In genomic region chr15:42147431-42147735, GRCh38 we compare ENCODE assay signal across 33 cellular contexts. TPM values are rescaled to one million over a fixed set of nuclear protein-coding genes. Genes with fewer than 3 reads are reported as not detected.
"Had no signal": no experiment of that assay in that cellular context is flagged by ENCODE, and none has a peak within 500 bp of the region (broad histone marks: within the 10 kb centered on the region; RNA-seq: fewer than 3 reads in every experiment).

No MANE protein-coding gene starts in this region.

- DNase-seq: hypothalamus; left colon; left lung; lower lobe of right lung; mammary epithelial cell; mesenchymal stem cell; naive thymus-derived CD8-positive, alpha-beta T cell; ovary; stimulated activated CD4-positive, alpha-beta T cell treated with anti-CD3 and anti-CD28 coated beads, Interleukin-1b, Interleukin-23, amount 100 ng/mL, for 48 hours; stimulated activated CD4-positive, alpha-beta T cell treated with anti-CD3 and anti-CD28 coated beads, Interleukin-2, amount 100 ng/mL, for 48 hours; stimulated activated CD4-positive, alpha-beta T cell treated with anti-CD3 and anti-CD28 coated beads, Interleukin-4, amount 100 ng/mL, for 4 hours; stimulated activated CD8-positive, alpha-beta memory T cell treated with anti-CD3 and anti-CD28 coated beads, Interleukin-4, amount 100 ng/mL, for 48 hours; stimulated activated naive CD4-positive, alpha-beta T cell treated with Interleukin-2 at 50 U/mL for 16 hours; stimulated activated naive CD8-positive, alpha-beta T cell treated with anti-CD3 and anti-CD28 coated beads, Interleukin-15, amount 100 ng/mL, for 72 hours; substantia nigra; testis; thyroid gland; transverse colon had no signal

- H3K36me3 ChIP-seq: left lung, lower lobe of right lung, ovary, right atrium auricular region, right lobe of liver, thyroid gland, transverse colon, upper lobe of left lung had no signal

- H3K4me1 ChIP-seq: right lobe of liver, testis had no signal

- H3K36me3 Mint-ChIP-seq: stimulated activated memory B cell treated with anti-CD40 and anti-IgM and Interleukin-4, amounts not matched to agents 10 μg/mL and 1 μg/mL and 100 μg/mL, for 72 hours had no signal

- H3K4me1 Mint-ChIP-seq: stimulated activated memory B cell treated with anti-CD40 and anti-IgM and Interleukin-4, amounts not matched to agents 10 μg/mL and 1 μg/mL and 100 μg/mL, for 72 hours; stimulated activated naive CD8-positive, alpha-beta T cell treated with anti-CD3 and anti-CD28 coated beads, Interleukin-15, amount 100 ng/mL, for 72 hours had no signal

- ATAC-seq: left colon; left lung; lower lobe of right lung; naive thymus-derived CD8-positive, alpha-beta T cell; right lobe of liver; stimulated activated memory B cell treated with anti-CD40 and anti-IgM and Interleukin-4, amounts not matched to agents 10 μg/mL and 1 μg/mL and 100 μg/mL, for 72 hours; stimulated activated naive CD8-positive, alpha-beta T cell treated with anti-CD3 and anti-CD28 coated beads, Interleukin-15, amount 100 ng/mL, for 72 hours had no signal

- H3K9me3 ChIP-seq: left lung, lower lobe of right lung, ovary, right atrium auricular region, right lobe of liver, testis, thyroid gland, transverse colon, upper lobe of left lung had no signal

- H3K27me3 Mint-ChIP-seq: stimulated activated naive CD8-positive, alpha-beta T cell treated with anti-CD3 and anti-CD28 coated beads, Interleukin-15, amount 100 ng/mL, for 72 hours had no signal

- H3K9me3 Mint-ChIP-seq: naive thymus-derived CD8-positive, alpha-beta T cell; nephron; neural crest cell; stimulated activated memory B cell treated with anti-CD40 and anti-IgM and Interleukin-4, amounts not matched to agents 10 μg/mL and 1 μg/mL and 100 μg/mL, for 72 hours; stimulated activated naive CD8-positive, alpha-beta T cell treated with anti-CD3 and anti-CD28 coated beads, Interleukin-15, amount 100 ng/mL, for 72 hours had no signal

- H3K27ac Mint-ChIP-seq: naive thymus-derived CD8-positive, alpha-beta T cell; progenitor cell of endocrine pancreas; stimulated activated memory B cell treated with anti-CD40 and anti-IgM and Interleukin-4, amounts not matched to agents 10 μg/mL and 1 μg/mL and 100 μg/mL, for 72 hours; stimulated activated naive CD8-positive, alpha-beta T cell treated with anti-CD3 and anti-CD28 coated beads, Interleukin-15, amount 100 ng/mL, for 72 hours had no signal

- H3K27me3 ChIP-seq: left lung, ovary, right atrium auricular region, right lobe of liver, testis, thyroid gland, transverse colon, upper lobe of left lung had no signal

- H3K4me3 ChIP-seq: left lung, lower lobe of right lung, ovary, right atrium auricular region, right lobe of liver, smooth muscle cell, testis, thyroid gland, transverse colon, upper lobe of left lung had no signal

- H3K27ac ChIP-seq: left lung, lower lobe of right lung, ovary, right atrium auricular region, right lobe of liver, testis, transverse colon, upper lobe of left lung had no signal

- H3K4me3 Mint-ChIP-seq: naive thymus-derived CD8-positive, alpha-beta T cell; nephron; neural crest cell; stimulated activated memory B cell treated with anti-CD40 and anti-IgM and Interleukin-4, amounts not matched to agents 10 μg/mL and 1 μg/mL and 100 μg/mL, for 72 hours; stimulated activated naive CD8-positive, alpha-beta T cell treated with anti-CD3 and anti-CD28 coated beads, Interleukin-15, amount 100 ng/mL, for 72 hours had no signal

RNA-seq across cellular contexts. Expression of gene PLA2G4F, which starts 9.1 kb away (rescaled TPM):
- total RNA-seq: liver; naive thymus-derived CD8-positive, alpha-beta T cell; neural crest cell; omental fat pad; pulmonary artery endothelial cell; right lobe of liver; skeletal muscle tissue had no signal

RNA-seq across cellular contexts. Expression of gene PLA2G4D, which starts 53.0 kb away (rescaled TPM):
- total RNA-seq: kidney epithelial cell; liver; lower lobe of right lung; mucosa of gallbladder; naive thymus-derived CD8-positive, alpha-beta T cell; neural crest cell; progenitor cell of endocrine pancreas; pulmonary artery endothelial cell; renal cortical epithelial cell; right atrium auricular region; right lobe of liver; skeletal muscle tissue; thyroid gland; upper lobe of left lung had no signal
